In the genomic region with DNA sequence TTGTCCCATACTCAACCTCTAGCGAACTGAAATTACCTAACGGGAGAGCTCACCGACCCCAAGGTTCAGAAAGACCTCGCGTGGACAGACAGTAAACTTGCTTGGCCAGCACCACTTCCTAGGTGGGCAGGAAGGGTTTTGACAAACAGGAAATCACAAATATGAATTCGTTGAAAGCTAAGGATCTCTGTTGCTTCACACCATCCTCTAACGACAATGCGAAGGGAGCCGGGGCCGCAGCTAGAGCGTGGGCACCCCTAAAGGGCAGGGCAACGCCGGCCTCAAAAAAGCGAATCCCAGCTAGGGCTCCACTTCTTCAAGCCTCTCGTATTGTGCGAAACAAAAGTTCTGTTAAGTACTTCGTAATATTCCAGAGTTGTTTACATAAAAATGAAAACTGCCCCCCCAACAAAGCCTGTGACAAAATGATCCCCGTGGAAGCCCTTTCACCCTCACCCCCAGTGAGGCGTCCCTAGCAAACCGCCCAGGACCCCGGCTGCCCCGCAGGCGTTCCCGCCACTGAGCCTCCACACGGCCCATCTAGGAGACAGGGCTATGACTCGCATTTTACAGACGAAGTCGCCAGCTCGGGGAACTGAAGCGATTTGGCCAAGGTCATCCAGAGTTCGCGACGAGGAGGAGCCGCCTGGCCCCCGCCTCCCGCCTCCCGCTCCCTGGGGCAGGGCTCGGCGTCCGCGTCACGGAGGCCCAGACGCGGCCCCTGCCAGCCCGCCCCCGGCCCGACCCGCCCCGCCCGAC, we compare ENCODE assay signal across 1 cellular context.
A peak's percentile ranks its signal among the peaks of the same experiment; 100 is the strongest.
TF ChIP-seq lines count a peak whose summit lies in the region.

No MANE protein-coding gene starts in this region.

TF ChIP-seq in HepG2, 621 proteins besides CTCF, POLR2A, EP300 and RAD21 (continues in another document):
- TF ChIP-seq KDM5B (CRISPR knock-in tag; IDR thresholded peaks at IDR 0.05; ENCODE audit: borderline replicate concordance) (0 out of 2 replicates have a peak, but pooled peaks have one; percentile 12), ZNF747 (CRISPR knock-in tag; IDR thresholded peaks at IDR 0.05; ENCODE audit: borderline replicate concordance) (peak; percentile 9; the same call in 1 of the 2 replicates), SRF (IDR thresholded peaks at IDR 0.05; ENCODE audit: low read depth, low read length) (no peak), ZNF253 (CRISPR knock-in tag; IDR thresholded peaks at IDR 0.05; ENCODE audit: borderline replicate concordance) (0 out of 2 replicates have a peak, but pooled peaks have one; percentile 8), REL (CRISPR knock-in tag; conservative IDR thresholded peaks at IDR 0.05) (peak; percentile 5; the same call in 1 of the 2 replicates), RXRB (CRISPR knock-in tag; IDR thresholded peaks at IDR 0.05; ENCODE audit: borderline replicate concordance) (no peak), CC2D1A (CRISPR knock-in tag; IDR thresholded peaks at IDR 0.05) (peak; percentile 55; the same call in 1 of the 2 replicates), ZNF761 (CRISPR knock-in tag; conservative IDR thresholded peaks at IDR 0.05) (peak; percentile 66; the same call in 1 of the 2 replicates), DPF2 (CRISPR knock-in tag; IDR thresholded peaks at IDR 0.05; ENCODE audit: borderline replicate concordance, low read depth) (0 out of 2 replicates have a peak, but pooled peaks have one; percentile 27), SP2 (CRISPR knock-in tag; IDR thresholded peaks at IDR 0.05) (no peak), HNF4A (CRISPR knock-in tag; IDR thresholded peaks at IDR 0.05) (0 out of 2 replicates have a peak, but pooled peaks have one; percentile 11), HIVEP1 (CRISPR knock-in tag; IDR thresholded peaks at IDR 0.05) (peak; percentile 3; the same call in 1 of the 2 replicates), HMG20A (CRISPR knock-in tag; IDR thresholded peaks at IDR 0.05; ENCODE audit: borderline replicate concordance) (no peak), ELF4 (CRISPR knock-in tag; IDR thresholded peaks at IDR 0.05; ENCODE audit: borderline replicate concordance) (peak; percentile 6; the same call in 1 of the 2 replicates), REPIN1 (CRISPR knock-in tag; IDR thresholded peaks at IDR 0.05; ENCODE audit: borderline replicate concordance, low read depth) (no peak), ZNF235 (CRISPR knock-in tag; IDR thresholded peaks at IDR 0.05; ENCODE audit: borderline replicate concordance) (peak; percentile 59; the same call in 1 of the 2 replicates), ZNF224 (CRISPR knock-in tag; IDR thresholded peaks at IDR 0.05) (no peak), SNAI1 (CRISPR knock-in tag; IDR thresholded peaks at IDR 0.05; ENCODE audit: borderline replicate concordance) (0 out of 2 replicates have a peak, but pooled peaks have one; percentile 27), ZNF274 (CRISPR knock-in tag; IDR thresholded peaks at IDR 0.05) (0 out of 2 replicates have a peak, but pooled peaks have one; percentile 15), RORA (CRISPR knock-in tag; IDR thresholded peaks at IDR 0.05) (peak; percentile 87; the same call in 1 of the 2 replicates), ZNF234 (CRISPR knock-in tag; conservative IDR thresholded peaks at IDR 0.05) (0 out of 2 replicates have a peak, but pooled peaks have one; percentile 54), AGO2 (optimal IDR thresholded peaks at IDR 0.05; ENCODE audit: low read depth, low read length) (peak; percentile 58), KDM5A (IDR thresholded peaks at IDR 0.05; ENCODE audit: borderline replicate concordance, low read length) (peak; percentile 65; the same call in 1 of the 2 replicates), ZNF75D (CRISPR knock-in tag; IDR thresholded peaks at IDR 0.05; ENCODE audit: borderline replicate concordance) (0 out of 2 replicates have a peak, but pooled peaks have one; percentile 1), MEIS1 (CRISPR knock-in tag; IDR thresholded peaks at IDR 0.05; ENCODE audit: borderline replicate concordance) (no peak; the same call in 1 of the 2 replicates), ZNF839 (CRISPR knock-in tag; IDR thresholded peaks at IDR 0.05; ENCODE audit: borderline replicate concordance) (peak; percentile 45; the same call in 1 of the 2 replicates)
- TF ChIP-seq, protein P1, sequence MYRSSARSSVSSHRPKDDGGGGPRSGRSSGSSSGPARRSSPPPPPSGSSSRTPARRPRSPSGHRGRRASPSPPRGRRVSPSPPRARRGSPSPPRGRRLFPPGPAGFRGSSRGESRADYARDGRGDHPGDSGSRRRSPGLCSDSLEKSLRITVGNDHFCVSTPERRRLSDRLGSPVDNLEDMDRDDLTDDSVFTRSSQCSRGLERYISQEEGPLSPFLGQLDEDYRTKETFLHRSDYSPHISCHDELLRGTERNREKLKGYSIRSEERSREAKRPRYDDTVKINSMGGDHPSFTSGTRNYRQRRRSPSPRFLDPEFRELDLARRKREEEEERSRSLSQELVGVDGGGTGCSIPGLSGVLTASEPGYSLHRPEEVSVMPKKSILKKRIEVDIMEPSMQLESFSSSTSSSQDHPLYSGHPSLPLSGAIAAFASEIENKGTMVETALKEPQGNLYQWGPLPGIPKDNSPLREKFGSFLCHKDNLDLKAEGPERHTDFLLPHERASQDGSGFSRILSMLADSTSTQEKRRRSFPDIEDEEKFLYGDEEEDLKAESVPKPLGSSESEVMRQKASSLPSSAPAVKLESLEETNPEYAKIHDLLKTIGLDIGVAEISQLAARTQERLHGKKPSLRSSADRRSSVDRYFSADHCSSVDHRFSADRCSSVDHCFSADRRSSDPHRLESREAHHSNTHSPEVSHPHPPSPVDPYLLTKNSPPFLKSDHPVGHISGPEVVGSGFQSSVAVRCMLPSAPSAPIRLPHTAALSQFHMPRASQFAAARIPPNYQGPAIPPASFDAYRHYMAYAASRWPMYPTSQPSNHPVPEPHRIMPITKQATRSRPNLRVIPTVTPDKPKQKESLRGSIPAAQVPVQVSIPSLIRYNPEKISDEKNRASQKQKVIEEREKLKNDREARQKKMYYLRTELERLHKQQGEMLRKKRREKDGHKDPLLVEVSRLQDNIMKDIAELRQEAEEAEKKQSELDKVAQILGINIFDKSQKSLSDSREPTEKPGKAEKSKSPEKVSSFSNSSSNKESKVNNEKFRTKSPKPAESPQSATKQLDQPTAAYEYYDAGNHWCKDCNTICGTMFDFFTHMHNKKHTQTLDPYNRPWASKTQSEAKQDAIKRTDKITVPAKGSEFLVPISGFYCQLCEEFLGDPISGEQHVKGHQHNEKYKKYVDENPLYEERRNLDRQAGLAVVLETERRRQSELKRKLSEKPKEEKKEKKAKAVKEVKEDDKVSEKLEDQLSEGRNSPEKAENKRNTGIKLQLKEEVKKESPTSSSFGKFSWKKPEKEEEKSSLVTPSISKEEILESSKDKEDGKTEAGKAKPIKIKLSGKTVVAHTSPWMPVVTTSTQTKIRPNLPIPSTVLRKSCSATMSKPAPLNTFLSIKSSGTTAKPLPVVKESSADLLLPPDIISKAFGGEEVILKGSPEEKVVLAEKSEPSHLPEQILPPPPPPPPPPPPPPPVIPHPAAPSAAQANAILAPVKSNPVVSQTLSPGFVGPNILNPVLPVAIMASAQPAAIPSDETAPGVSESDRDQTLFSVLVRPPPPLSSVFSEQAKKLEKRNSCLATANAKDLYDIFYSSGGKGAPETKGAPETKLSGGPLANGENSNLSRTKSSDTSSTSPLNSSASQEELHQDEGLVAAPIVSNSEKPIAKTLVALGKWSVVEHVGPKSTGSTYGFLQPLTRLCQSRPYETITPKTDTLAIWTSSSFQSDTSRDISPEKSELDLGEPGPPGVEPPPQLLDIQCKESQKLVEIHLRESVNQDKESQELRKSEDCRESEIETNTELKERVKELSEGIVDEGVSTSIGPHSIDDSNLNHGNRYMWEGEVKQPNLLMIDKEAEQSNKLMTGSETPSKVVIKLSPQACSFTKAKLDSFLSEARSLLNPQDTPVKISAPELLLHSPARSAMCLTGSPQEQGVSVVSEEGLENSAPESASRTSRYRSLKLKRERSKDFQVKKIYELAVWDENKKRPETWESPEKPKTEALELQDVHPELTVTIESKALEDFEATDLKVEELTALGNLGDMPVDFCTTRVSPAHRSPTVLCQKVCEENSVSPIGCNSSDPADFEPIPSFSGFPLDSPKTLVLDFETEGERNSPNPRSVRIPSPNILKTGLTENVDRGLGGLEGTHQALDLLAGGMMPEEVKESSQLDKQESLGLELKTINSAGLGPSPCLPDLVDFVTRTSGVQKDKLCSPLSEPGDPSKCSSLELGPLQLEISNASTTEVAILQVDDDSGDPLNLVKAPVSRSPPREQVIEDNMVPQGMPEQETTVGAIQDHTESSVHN (CRISPR knock-in tag; IDR thresholded peaks at IDR 0.05) = 0 out of 2 replicates have a peak, but pooled peaks have one; percentile 36
- TF ChIP-seq, protein P2, sequence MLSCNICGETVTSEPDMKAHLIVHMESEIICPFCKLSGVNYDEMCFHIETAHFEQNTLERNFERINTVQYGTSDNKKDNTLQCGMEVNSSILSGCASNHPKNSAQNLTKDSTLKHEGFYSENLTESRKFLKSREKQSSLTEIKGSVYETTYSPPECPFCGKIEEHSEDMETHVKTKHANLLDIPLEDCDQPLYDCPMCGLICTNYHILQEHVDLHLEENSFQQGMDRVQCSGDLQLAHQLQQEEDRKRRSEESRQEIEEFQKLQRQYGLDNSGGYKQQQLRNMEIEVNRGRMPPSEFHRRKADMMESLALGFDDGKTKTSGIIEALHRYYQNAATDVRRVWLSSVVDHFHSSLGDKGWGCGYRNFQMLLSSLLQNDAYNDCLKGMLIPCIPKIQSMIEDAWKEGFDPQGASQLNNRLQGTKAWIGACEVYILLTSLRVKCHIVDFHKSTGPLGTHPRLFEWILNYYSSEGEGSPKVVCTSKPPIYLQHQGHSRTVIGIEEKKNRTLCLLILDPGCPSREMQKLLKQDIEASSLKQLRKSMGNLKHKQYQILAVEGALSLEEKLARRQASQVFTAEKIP (CRISPR knock-in tag; IDR thresholded peaks at IDR 0.05; ENCODE audit: borderline replicate concordance) = 0 out of 2 replicates have a peak, but pooled peaks have one; percentile 80
- TF ChIP-seq, protein P3, sequence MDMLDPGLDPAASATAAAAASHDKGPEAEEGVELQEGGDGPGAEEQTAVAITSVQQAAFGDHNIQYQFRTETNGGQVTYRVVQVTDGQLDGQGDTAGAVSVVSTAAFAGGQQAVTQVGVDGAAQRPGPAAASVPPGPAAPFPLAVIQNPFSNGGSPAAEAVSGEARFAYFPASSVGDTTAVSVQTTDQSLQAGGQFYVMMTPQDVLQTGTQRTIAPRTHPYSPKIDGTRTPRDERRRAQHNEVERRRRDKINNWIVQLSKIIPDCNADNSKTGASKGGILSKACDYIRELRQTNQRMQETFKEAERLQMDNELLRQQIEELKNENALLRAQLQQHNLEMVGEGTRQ (IDR thresholded peaks at IDR 0.05; ENCODE audit: low read depth, low read length) = no peak
- TF ChIP-seq, protein P3 (CRISPR knock-in tag; IDR thresholded peaks at IDR 0.05; ENCODE audit: borderline replicate concordance) = 0 out of 2 replicates have a peak, but pooled peaks have one; percentile 9
- TF ChIP-seq, protein P4, sequence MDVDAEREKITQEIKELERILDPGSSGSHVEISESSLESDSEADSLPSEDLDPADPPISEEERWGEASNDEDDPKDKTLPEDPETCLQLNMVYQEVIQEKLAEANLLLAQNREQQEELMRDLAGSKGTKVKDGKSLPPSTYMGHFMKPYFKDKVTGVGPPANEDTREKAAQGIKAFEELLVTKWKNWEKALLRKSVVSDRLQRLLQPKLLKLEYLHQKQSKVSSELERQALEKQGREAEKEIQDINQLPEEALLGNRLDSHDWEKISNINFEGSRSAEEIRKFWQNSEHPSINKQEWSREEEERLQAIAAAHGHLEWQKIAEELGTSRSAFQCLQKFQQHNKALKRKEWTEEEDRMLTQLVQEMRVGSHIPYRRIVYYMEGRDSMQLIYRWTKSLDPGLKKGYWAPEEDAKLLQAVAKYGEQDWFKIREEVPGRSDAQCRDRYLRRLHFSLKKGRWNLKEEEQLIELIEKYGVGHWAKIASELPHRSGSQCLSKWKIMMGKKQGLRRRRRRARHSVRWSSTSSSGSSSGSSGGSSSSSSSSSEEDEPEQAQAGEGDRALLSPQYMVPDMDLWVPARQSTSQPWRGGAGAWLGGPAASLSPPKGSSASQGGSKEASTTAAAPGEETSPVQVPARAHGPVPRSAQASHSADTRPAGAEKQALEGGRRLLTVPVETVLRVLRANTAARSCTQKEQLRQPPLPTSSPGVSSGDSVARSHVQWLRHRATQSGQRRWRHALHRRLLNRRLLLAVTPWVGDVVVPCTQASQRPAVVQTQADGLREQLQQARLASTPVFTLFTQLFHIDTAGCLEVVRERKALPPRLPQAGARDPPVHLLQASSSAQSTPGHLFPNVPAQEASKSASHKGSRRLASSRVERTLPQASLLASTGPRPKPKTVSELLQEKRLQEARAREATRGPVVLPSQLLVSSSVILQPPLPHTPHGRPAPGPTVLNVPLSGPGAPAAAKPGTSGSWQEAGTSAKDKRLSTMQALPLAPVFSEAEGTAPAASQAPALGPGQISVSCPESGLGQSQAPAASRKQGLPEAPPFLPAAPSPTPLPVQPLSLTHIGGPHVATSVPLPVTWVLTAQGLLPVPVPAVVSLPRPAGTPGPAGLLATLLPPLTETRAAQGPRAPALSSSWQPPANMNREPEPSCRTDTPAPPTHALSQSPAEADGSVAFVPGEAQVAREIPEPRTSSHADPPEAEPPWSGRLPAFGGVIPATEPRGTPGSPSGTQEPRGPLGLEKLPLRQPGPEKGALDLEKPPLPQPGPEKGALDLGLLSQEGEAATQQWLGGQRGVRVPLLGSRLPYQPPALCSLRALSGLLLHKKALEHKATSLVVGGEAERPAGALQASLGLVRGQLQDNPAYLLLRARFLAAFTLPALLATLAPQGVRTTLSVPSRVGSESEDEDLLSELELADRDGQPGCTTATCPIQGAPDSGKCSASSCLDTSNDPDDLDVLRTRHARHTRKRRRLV (CRISPR knock-in tag; IDR thresholded peaks at IDR 0.05) = peak; percentile 20
- TF ChIP-seq, protein P5, sequence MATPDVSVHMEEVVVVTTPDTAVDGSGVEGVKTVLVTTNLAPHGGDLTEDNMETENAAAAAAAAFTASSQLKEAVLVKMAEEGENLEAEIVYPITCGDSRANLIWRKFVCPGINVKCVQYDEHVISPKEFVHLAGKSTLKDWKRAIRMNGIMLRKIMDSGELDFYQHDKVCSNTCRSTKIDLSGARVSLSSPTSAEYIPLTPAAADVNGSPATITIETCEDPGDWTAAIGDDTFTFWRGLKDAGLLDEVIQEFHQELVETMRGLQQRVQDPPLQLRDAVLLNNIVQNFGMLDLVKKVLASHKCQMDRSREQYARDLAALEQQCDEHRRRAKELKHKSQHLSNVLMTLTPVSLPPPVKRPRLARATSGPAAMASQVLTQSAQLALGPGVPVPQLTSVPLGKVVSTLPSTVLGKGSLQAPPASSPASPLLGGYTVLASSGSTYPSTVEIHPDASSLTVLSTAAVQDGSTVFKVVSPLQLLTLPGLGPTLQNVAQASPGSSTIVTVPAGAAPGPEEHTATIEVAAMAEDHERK (CRISPR knock-in tag; IDR thresholded peaks at IDR 0.05; ENCODE audit: low read depth) = no peak
- TF ChIP-seq, protein P6, sequence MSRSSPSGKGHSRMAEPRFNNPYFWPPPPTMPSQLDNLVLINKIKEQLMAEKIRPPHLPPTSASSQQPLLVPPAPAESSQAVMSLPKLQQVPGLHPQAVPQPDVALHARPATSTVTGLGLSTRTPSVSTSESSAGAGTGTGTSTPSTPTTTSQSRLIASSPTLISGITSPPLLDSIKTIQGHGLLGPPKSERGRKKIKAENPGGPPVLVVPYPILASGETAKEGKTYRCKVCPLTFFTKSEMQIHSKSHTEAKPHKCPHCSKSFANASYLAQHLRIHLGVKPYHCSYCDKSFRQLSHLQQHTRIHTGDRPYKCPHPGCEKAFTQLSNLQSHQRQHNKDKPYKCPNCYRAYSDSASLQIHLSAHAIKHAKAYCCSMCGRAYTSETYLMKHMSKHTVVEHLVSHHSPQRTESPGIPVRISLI (CRISPR knock-in tag; IDR thresholded peaks at IDR 0.05; ENCODE audit: borderline replicate concordance) = peak; percentile 36; the same call in 1 of the 2 replicates
